ENCODE assay signal across 1 cellular context in the genomic region with DNA sequence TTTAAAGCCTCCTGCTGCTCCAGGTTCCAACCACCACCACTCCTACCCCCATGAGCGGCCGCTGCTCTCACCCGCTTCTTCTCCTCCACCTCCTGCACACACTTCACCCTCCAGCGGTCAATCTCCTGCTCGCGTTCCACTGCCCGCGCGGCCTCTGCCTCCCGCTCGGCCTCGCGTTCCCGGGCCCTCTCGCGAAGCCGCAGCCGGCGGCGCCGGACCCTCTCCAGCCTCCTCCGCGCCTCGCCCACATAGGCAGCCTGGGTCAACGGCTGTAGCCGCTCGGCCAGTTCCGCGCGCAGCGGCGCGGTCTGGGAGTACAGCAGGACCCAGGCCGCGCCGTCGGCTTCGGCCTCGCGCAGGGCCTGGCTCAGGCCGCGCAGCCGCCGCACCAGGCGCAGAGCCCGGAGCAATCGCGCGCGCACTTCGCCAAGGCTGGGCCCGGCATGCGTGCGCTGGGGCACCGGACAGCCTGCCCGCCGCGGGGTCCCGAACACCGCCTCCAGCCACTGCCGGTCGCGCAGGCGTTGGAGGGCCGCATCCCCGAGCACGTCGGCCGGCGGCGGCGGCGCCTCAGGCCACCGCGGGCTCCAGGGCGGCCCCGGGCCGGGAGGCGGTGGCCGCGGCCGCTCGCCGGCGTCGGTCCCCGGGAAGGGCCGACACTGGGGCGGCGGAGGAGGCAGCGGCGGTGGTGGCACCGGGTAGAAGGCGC.
TF ChIP-seq lines count a peak whose summit lies in the region.

No MANE protein-coding gene starts in this region.

TF ChIP-seq in HepG2, 621 proteins besides CTCF, POLR2A, EP300 and RAD21 (continued from another document and continues in another):
- TF ChIP-seq ZNF407 (CRISPR knock-in tag; IDR thresholded peaks at IDR 0.05; ENCODE audit: not compliant biosample characterization) (peak; percentile 40), IKZF5 (CRISPR knock-in tag; IDR thresholded peaks at IDR 0.05) (no peak), ZNF777 (CRISPR knock-in tag; IDR thresholded peaks at IDR 0.05) (peak; percentile 82; the same call in 1 of the 2 replicates), DZIP1 (CRISPR knock-in tag; IDR thresholded peaks at IDR 0.05) (no peak), RBFOX2 (IDR thresholded peaks at IDR 0.05; ENCODE audit: low read depth, low read length) (peak; percentile 70), ZNF235 (CRISPR knock-in tag; IDR thresholded peaks at IDR 0.05; ENCODE audit: borderline replicate concordance) (0 out of 2 replicates have a peak, but pooled peaks have one; percentile 48), ZNF558 (CRISPR knock-in tag; IDR thresholded peaks at IDR 0.05; ENCODE audit: borderline replicate concordance) (no peak; the same call in 1 of the 2 replicates), ZFP62 (CRISPR knock-in tag; IDR thresholded peaks at IDR 0.05) (no peak), ELF3 (CRISPR knock-in tag; IDR thresholded peaks at IDR 0.05) (no peak), UBTF (CRISPR knock-in tag; IDR thresholded peaks at IDR 0.05) (peak; percentile 92), KDM5B (CRISPR knock-in tag; IDR thresholded peaks at IDR 0.05; ENCODE audit: borderline replicate concordance) (0 out of 2 replicates have a peak, but pooled peaks have one; percentile 20), EEA1 (CRISPR knock-in tag; IDR thresholded peaks at IDR 0.05; ENCODE audit: borderline replicate concordance) (peak; percentile 75), SAP130 (CRISPR knock-in tag; IDR thresholded peaks at IDR 0.05; ENCODE audit: low read depth) (peak; percentile 34), SRY (CRISPR knock-in tag; IDR thresholded peaks at IDR 0.05) (peak; percentile 32; the same call in 1 of the 2 replicates), HNF4G (IDR thresholded peaks at IDR 0.05; ENCODE audit: borderline replicate concordance, low read depth, low read length) (no peak), HNF4G (CRISPR knock-in tag; IDR thresholded peaks at IDR 0.05; ENCODE audit: borderline replicate concordance, low read depth) (0 out of 2 replicates have a peak, but pooled peaks have one; percentile 17), MYC (CRISPR knock-in tag; IDR thresholded peaks at IDR 0.05; ENCODE audit: borderline replicate concordance) (peak; percentile 33; the same call in 1 of the 2 replicates), ZFP91 (CRISPR knock-in tag; IDR thresholded peaks at IDR 0.05; ENCODE audit: borderline replicate concordance) (0 out of 2 replicates have a peak, but pooled peaks have one; percentile 15), HES4 (CRISPR knock-in tag; IDR thresholded peaks at IDR 0.05; ENCODE audit: borderline replicate concordance) (0 out of 2 replicates have a peak, but pooled peaks have one; percentile 30), CHD2 (IDR thresholded peaks at IDR 0.05; ENCODE audit: low read depth, low read length) (peak; percentile 86), AHR (CRISPR knock-in tag; IDR thresholded peaks at IDR 0.05) (no peak), KLF11 (CRISPR knock-in tag; IDR thresholded peaks at IDR 0.05) (no peak), HNRNPLL (IDR thresholded peaks at IDR 0.05; ENCODE audit: low read depth, low read length, poor library complexity, severe bottlenecking) (peak; percentile 80)
- TF ChIP-seq, protein P1, sequence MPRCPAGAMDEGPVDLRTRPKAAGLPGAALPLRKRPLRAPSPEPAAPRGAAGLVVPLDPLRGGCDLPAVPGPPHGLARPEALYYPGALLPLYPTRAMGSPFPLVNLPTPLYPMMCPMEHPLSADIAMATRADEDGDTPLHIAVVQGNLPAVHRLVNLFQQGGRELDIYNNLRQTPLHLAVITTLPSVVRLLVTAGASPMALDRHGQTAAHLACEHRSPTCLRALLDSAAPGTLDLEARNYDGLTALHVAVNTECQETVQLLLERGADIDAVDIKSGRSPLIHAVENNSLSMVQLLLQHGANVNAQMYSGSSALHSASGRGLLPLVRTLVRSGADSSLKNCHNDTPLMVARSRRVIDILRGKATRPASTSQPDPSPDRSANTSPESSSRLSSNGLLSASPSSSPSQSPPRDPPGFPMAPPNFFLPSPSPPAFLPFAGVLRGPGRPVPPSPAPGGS (CRISPR knock-in tag; IDR thresholded peaks at IDR 0.05) = 0 out of 2 replicates have a peak, but pooled peaks have one; percentile 25
- TF ChIP-seq, protein P2, sequence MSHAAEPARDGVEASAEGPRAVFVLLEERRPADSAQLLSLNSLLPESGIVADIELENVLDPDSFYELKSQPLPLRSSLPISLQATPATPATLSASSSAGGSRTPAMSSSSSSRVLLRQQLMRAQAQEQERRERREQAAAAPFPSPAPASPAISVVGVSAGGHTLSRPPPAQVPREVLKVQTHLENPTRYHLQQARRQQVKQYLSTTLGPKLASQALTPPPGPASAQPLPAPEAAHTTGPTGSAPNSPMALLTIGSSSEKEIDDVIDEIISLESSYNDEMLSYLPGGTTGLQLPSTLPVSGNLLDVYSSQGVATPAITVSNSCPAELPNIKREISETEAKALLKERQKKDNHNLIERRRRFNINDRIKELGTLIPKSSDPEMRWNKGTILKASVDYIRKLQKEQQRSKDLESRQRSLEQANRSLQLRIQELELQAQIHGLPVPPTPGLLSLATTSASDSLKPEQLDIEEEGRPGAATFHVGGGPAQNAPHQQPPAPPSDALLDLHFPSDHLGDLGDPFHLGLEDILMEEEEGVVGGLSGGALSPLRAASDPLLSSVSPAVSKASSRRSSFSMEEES (CRISPR knock-in tag; IDR thresholded peaks at IDR 0.05) = no peak
- TF ChIP-seq, protein P3, sequence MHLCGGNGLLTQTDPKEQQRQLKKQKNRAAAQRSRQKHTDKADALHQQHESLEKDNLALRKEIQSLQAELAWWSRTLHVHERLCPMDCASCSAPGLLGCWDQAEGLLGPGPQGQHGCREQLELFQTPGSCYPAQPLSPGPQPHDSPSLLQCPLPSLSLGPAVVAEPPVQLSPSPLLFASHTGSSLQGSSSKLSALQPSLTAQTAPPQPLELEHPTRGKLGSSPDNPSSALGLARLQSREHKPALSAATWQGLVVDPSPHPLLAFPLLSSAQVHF (CRISPR knock-in tag; IDR thresholded peaks at IDR 0.05) = peak; percentile 23; the same call in 1 of the 2 replicates
- TF ChIP-seq, protein P4, sequence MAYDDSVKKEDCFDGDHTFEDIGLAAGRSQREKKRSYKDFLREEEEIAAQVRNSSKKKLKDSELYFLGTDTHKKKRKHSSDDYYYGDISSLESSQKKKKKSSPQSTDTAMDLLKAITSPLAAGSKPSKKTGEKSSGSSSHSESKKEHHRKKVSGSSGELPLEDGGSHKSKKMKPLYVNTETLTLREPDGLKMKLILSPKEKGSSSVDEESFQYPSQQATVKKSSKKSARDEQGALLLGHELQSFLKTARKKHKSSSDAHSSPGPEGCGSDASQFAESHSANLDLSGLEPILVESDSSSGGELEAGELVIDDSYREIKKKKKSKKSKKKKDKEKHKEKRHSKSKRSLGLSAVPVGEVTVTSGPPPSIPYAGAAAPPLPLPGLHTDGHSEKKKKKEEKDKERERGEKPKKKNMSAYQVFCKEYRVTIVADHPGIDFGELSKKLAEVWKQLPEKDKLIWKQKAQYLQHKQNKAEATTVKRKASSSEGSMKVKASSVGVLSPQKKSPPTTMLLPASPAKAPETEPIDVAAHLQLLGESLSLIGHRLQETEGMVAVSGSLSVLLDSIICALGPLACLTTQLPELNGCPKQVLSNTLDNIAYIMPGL (CRISPR knock-in tag; IDR thresholded peaks at IDR 0.05; ENCODE audit: borderline replicate concordance in 1 of 2, low read depth in 1 of 2) = peak; percentile 41 to 62; a peak in 2 of 4 replicates
